ENCODE assay signal across 9 cellular contexts in the genomic region with DNA sequence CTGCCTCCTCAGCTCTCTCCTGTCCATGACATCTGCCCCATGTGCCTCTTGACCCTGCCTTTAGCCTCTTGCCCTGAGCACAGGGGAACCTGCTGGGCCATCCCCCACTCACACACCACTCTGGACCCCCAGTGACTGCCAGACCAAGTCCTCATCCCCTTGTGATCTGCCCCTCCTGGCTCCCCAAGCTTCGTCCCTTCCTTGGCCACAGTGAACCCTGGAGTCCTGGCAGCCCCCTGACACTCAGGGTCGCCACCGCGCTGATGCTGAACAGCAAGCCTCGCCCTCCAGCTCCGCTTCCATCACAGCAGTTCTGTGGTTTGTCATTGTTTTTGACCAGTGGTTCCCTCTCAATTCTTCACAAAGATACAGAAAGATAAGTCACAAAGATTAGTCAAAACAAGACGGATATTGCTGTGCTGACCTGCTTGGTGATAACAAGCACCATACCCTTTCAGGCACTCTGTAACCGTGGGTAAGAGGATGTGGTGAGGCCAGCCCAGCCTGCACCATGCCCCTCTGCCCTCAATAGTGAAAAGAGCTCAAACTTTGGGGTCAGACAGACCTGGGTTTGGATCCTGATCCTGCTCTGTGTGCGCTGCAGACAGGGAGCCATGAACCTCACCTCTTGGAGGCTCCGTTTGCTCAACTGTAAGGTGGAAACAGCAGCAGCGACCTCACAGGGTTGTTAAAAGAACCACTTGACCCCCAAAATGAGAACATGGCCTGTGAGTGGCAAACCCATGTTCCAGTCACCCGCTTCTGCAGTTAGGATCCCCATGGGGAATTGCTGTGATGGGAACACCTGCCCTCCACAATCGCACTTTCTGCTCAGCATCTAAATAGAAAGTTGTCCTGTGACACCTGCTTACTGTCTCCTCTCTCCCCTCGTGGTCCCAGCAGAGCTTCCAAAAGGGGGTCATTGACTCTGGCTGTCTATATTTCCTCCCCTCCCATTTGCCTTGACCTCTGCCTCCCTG.
DNase-seq lines count a peak whose midpoint lies in the region; ATAC-seq, FAIRE-seq and TF ChIP-seq lines count a peak whose summit lies in the region.
"Had no signal": no experiment of that assay in that cellular context is flagged by ENCODE, and none has a peak within 500 bp of the region (broad histone marks: within the 10 kb centered on the region; RNA-seq: fewer than 3 reads in every experiment).

No MANE protein-coding gene starts in this region.

- no peak for TF ChIP-seq CTCF in GM12878 (IDR thresholded peaks at IDR 0.05 in 2 of 3, conservative IDR thresholded peaks at IDR 0.05 in 1 of 3; ENCODE audit: control insufficient read depth in 2 of 3, extremely low read depth in 1 of 3, insufficient read depth in 1 of 3, low read depth in 3 of 3, low read length in 3 of 3)
- TF ChIP-seq CTCF in HFFc6 (IDR thresholded peaks at IDR 0.05), result no peak
- no peak for TF ChIP-seq CTCF in heart left ventricle (IDR thresholded peaks at IDR 0.05)

- no peak overlapping the region for H3K4me3 ChIP-seq in BLaER1 treated with 17β-estradiol and CSF1 and Interleukin-3, amounts not matched to agents 10 nM and 100 nM
- H3K4me3 ChIP-seq in GM12878 (no peak overlapping the region), heart left ventricle (no peak overlapping the region)

- H3K9ac ChIP-seq in BLaER1 treated with 17β-estradiol and CSF1 and Interleukin-3, amounts not matched to agents 10 nM and 100 nM, result no peak overlapping the region
- H3K9ac ChIP-seq in GM12878 (ENCODE audit: control insufficient read depth, insufficient read depth, low read length), result no peak overlapping the region

- peaks cover 0 to 13% (median 0%) of the 10 kb centered on the region in 11 experiments; a peak in 1 of 22 replicates for H4K20me1 ChIP-seq in BLaER1 treated with 17β-estradiol and CSF1 and Interleukin-3, amounts not matched to agents 10 nM and 100 nM
- H4K20me1 ChIP-seq in GM12878 (ENCODE audit: control insufficient read depth, insufficient read depth), result no peaks in the 10 kb centered on the region

- no peak overlapping the region for H2AFZ ChIP-seq in GM12878 (ENCODE audit: control insufficient read depth, low read depth, low read length)

- H3K4me1 Mint-ChIP-seq in HFFc6 (ENCODE audit: low read depth), result peaks cover 46% of the 10 kb centered on the region

- H3K9me3 Mint-ChIP-seq in HFFc6, result no peaks in the 10 kb centered on the region

- H3K27ac Mint-ChIP-seq in HFFc6, result no peak overlapping the region; the same call in 1 of the 2 replicates

- H3K4me2 ChIP-seq in BLaER1 treated with 17β-estradiol and CSF1 and Interleukin-3, amounts not matched to agents 10 nM and 100 nM, result peak overlapping the region in 9 of 11 experiments; percentile 41 to 82 (median 67); a peak in 19 of 22 replicates
- H3K4me2 ChIP-seq in GM12878 (ENCODE audit: control insufficient read depth, insufficient read depth), result peak overlapping the region; percentile 65

- no peaks in the 10 kb centered on the region for H3K79me2 ChIP-seq in GM12878 (ENCODE audit: control insufficient read depth, insufficient read depth, low read length)

- TF ChIP-seq EP300 in GM12878 (IDR thresholded peaks at IDR 0.05; ENCODE audit: borderline replicate concordance in 1 of 2, control insufficient read depth in 1 of 2, low read depth in 2 of 2, low read length in 2 of 2), result peak; percentile 56 to 58; a peak in 1 of 4 replicates

- RAD21 ChIA-PET in GM12878 (lab: Charles Lee; ENCODE audit: unreplicated experiment), result interaction anchor here (0.8 to 2.0 kb wide), 14 partner anchors 11 to 292 kb away, joined by 3 to 14 read pairs (median 4); no protein-coding TSS in a partner anchor

- ATAC-seq in GM18868 (IDR thresholded peaks at IDR 0.05; ENCODE audit: unreplicated experiment) (peak; percentile 93), HG03457 (IDR thresholded peaks at IDR 0.05; ENCODE audit: unreplicated experiment) (peak; percentile 65), GM12878 (peak; percentile 96), GM19467 (IDR thresholded peaks at IDR 0.05; ENCODE audit: unreplicated experiment) (no peak), heart left ventricle (no peak)

- CTCF ChIA-PET in GM12878 (lab: Yijun Ruan, JAX), result interaction anchor here (1.1 to 2.0 kb wide), 7 partner anchors 10 to 279 kb away, joined by 3 to 9 read pairs (median 4); no protein-coding TSS in a partner anchor

- H3K27me3 ChIP-seq in BLaER1 treated with 17β-estradiol and CSF1 and Interleukin-3, amounts not matched to agents 10 nM and 100 nM, result 0 out of 22 replicates have a peak, but pooled peaks cover 0 to 6% (median 0%) of the 10 kb centered on the region in 11 experiments
- H3K27me3 ChIP-seq in GM12878 (replicated peaks in 1 of 2; ENCODE audit: control insufficient read depth in 2 of 2, insufficient read depth in 2 of 2, low read length in 1 of 2), result no peaks in the 10 kb centered on the region
- H3K27me3 ChIP-seq in heart left ventricle, result peaks cover 0 to 6% (median 0%) of the 10 kb centered on the region in 9 donors

- POLR2A ChIA-PET in GM12878 (lab: Charles Lee), result interaction anchor here (0.9 to 1.0 kb wide), 2 partner anchors 41 to 108 kb away, joined by 3 read pairs; no protein-coding TSS in a partner anchor

- TF ChIP-seq RAD21 in GM12878 (IDR thresholded peaks at IDR 0.05; ENCODE audit: insufficient read depth, low read depth, low read length), result no peak

- in situ Hi-C loops in GM12878 (cut with MboI), result no loop called here

- DNase-seq in GM12878 (ENCODE audit: low read depth, low spot score), result peak; percentile 66
- DNase-seq in HFFc6, result no peak
- DNase-seq in RCC 7860 (ENCODE audit: low spot score), result no peak
- no peak for DNase-seq in heart left ventricle
- DNase-seq: SHP77 had no signal

- FAIRE-seq in GM12878 (lab: Jason Lieb, UNC), result peak; percentile 93
- FAIRE-seq in RCC 7860 (lab: Jason Lieb, UNC), result no peak

- H3K36me3 ChIP-seq in BLaER1 treated with 17β-estradiol and CSF1 and Interleukin-3, amounts not matched to agents 10 nM and 100 nM, result no peaks in the 10 kb centered on the region
- H3K36me3 ChIP-seq in GM12878 (ENCODE audit: control insufficient read depth in 2 of 2, insufficient read depth in 2 of 2, low read length in 1 of 2), result no peaks in the 10 kb centered on the region
- no peaks in the 10 kb centered on the region for H3K36me3 ChIP-seq in heart left ventricle

- peaks cover 17% of the 10 kb centered on the region for H3K36me3 Mint-ChIP-seq in HFFc6 (ENCODE audit: low read depth)

- TF ChIP-seq POLR2A in GM12878 (IDR thresholded peaks at IDR 0.05; ENCODE audit: low read depth, low read length) (no peak), heart left ventricle (IDR thresholded peaks at IDR 0.05) (no peak)

- no peak overlapping the region for H3K27ac ChIP-seq in BLaER1 treated with 17β-estradiol and CSF1 and Interleukin-3, amounts not matched to agents 10 nM and 100 nM
- H3K27ac ChIP-seq in GM12878 (ENCODE audit: control insufficient read depth, insufficient read depth) (peak overlapping the region; percentile 35; the same call in 1 of the 2 replicates), heart left ventricle (no peak overlapping the region)

- BruUV-seq in GM12878 (replicated peaks; lab: Mats Ljungman, UMichigan), result no TSS peak

- 35% methylated on average over 14 of the region's 14 CpGs for WGBS in GM12878 (ENCODE audit: insufficient coverage, insufficient replicate concordance, low lambda C conversion rate, missing lambda C conversion rate)
- WGBS in heart left ventricle, 4 donors, result 63 to 73% (median 67%) methylated on average over 14 of the region's 14 CpGs

- peaks cover 0 to 7% (median 0%) of the 10 kb centered on the region in 11 experiments; a peak in 1 of 22 replicates for H3K9me3 ChIP-seq in BLaER1 treated with 17β-estradiol and CSF1 and Interleukin-3, amounts not matched to agents 10 nM and 100 nM (replicated peaks in 1 of 11)
- H3K9me3 ChIP-seq in GM12878 (replicated peaks; ENCODE audit: control insufficient read depth, insufficient read depth, low read length), result no peaks in the 10 kb centered on the region; the same call in 2 of the 3 replicates
- no peaks in the 10 kb centered on the region for H3K9me3 ChIP-seq in heart left ventricle

- H3K4me1 ChIP-seq in BLaER1 treated with 17β-estradiol and CSF1 and Interleukin-3, amounts not matched to agents 10 nM and 100 nM, result peaks cover 6 to 37% (median 26%) of the 10 kb centered on the region in 10 experiments; a peak in 19 of 20 replicates
- H3K4me1 ChIP-seq in GM12878 (ENCODE audit: control insufficient read depth, insufficient read depth, low read length) (peaks cover 21% of the 10 kb centered on the region), heart left ventricle (no peaks in the 10 kb centered on the region)

- H3K4me3 Mint-ChIP-seq in HFFc6, result no peak overlapping the region

- H3K27me3 Mint-ChIP-seq in HFFc6 (ENCODE audit: insufficient read depth), result peaks cover 10% of the 10 kb centered on the region

- SMC1A ChIA-PET in GM12878 (lab: Charles Lee; ENCODE audit: uncharacterized antibody, unreplicated experiment), result interaction anchor here (0.6 to 4.0 kb wide), 18 partner anchors 10 to 279 kb away, joined by 3 to 17 read pairs (median 4); no protein-coding TSS in a partner anchor

- intact Hi-C loops in GM12878 (cut with micrococcal nuclease; ENCODE audit: unreplicated experiment), result loop anchor here (1.0 kb wide), 1 partner anchor 40 kb away; no protein-coding TSS in a partner anchor
- intact Hi-C loops in heart left ventricle (cut with DNase I), result no loop called here

TF ChIP-seq in GM12878, 131 proteins besides CTCF, POLR2A, EP300 and RAD21 (continues in another document):
- TF ChIP-seq, protein P1, sequence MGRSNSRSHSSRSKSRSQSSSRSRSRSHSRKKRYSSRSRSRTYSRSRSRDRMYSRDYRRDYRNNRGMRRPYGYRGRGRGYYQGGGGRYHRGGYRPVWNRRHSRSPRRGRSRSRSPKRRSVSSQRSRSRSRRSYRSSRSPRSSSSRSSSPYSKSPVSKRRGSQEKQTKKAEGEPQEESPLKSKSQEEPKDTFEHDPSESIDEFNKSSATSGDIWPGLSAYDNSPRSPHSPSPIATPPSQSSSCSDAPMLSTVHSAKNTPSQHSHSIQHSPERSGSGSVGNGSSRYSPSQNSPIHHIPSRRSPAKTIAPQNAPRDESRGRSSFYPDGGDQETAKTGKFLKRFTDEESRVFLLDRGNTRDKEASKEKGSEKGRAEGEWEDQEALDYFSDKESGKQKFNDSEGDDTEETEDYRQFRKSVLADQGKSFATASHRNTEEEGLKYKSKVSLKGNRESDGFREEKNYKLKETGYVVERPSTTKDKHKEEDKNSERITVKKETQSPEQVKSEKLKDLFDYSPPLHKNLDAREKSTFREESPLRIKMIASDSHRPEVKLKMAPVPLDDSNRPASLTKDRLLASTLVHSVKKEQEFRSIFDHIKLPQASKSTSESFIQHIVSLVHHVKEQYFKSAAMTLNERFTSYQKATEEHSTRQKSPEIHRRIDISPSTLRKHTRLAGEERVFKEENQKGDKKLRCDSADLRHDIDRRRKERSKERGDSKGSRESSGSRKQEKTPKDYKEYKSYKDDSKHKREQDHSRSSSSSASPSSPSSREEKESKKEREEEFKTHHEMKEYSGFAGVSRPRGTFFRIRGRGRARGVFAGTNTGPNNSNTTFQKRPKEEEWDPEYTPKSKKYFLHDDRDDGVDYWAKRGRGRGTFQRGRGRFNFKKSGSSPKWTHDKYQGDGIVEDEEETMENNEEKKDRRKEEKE (IDR thresholded peaks at IDR 0.05), result no peak

Comparison
In these comparisons a context has a peak if more than half of its experiments do, and no peak if none do; other contexts are left out.
1. ATAC-seq: peak in GM18868 (single experiment), HG03457 (single experiment) and GM12878 (single experiment); none in GM19467 (single experiment) and heart left ventricle (0 of 4).